In genomic region chr5:136799806-136800372, GRCh38 we compare ENCODE assay signal across 33 cellular contexts.
DNase-seq lines count a peak whose midpoint lies in the region; ATAC-seq, FAIRE-seq and TF ChIP-seq lines count a peak whose summit lies in the region.
"Had no signal": no experiment of that assay in that cellular context is flagged by ENCODE, and none has a peak within 500 bp of the region (broad histone marks: within the 10 kb centered on the region; RNA-seq: fewer than 3 reads in every experiment).

No MANE protein-coding gene starts in this region.

- in situ Hi-C loops in GM23248 (cut with MboI), result loop anchor here (10.0 to 25.0 kb wide), 2 partner anchors 512 to 705 kb away; no protein-coding TSS in a partner anchor

- no peak overlapping the region for H2AK5ac ChIP-seq in H1 (ENCODE audit: low read depth, low read length)
- H2AK5ac ChIP-seq in mesendoderm (ENCODE audit: low read length), result no peak overlapping the region

- H3K4ac ChIP-seq in H1 (replicated peaks; ENCODE audit: insufficient read length, low read depth, low read length) (no peak overlapping the region), mesendoderm (ENCODE audit: low read depth, low read length) (no peak overlapping the region)

- TF ChIP-seq EP300 in H1 (IDR thresholded peaks at IDR 0.05; ENCODE audit: borderline replicate concordance in 1 of 2, low read depth in 2 of 2, low read length in 2 of 2), result no peak

- TF ChIP-seq POLR2A in H1 (IDR thresholded peaks at IDR 0.05; ENCODE audit: control extremely low read depth in 1 of 2, low read depth in 2 of 2, low read length in 2 of 2) (no peak), spleen (IDR thresholded peaks at IDR 0.05) (no peak)

- no peaks in the 10 kb centered on the region for H3K9me3 ChIP-seq in GM23248 (ENCODE audit: low read depth)
- H3K9me3 ChIP-seq in H1 (ENCODE audit: insufficient read depth in 2 of 2, low read depth in 1 of 2, low read length in 1 of 2), result no peaks in the 10 kb centered on the region
- peaks cover 0 to 4% (median 0%) of the 10 kb centered on the region in 8 donors for H3K9me3 ChIP-seq in spleen
- H3K9me3 ChIP-seq: breast epithelium, neutrophil, Peyer's patch, right lobe of liver had no signal

- no peaks in the 10 kb centered on the region for H3K23me2 ChIP-seq in H1 (ENCODE audit: low read depth, low read length)

- H3K27ac ChIP-seq in GM23248 (no peak overlapping the region), H1 (ENCODE audit: low read depth, low read length) (no peak overlapping the region), mesendoderm (ENCODE audit: low read depth, low read length) (no peak overlapping the region), spleen (no peak overlapping the region)
- H3K27ac ChIP-seq: breast epithelium, neutrophil, Peyer's patch, right lobe of liver had no signal

- POLR2A ChIA-PET in H1 (lab: Charles Lee; ENCODE audit: partially characterized antibody), result no interaction called here

- no peaks in the 10 kb centered on the region for H3K9me2 ChIP-seq in GM23248 (ENCODE audit: insufficient read depth)

- no peak overlapping the region for H2BK15ac ChIP-seq in H1 (ENCODE audit: low read length)
- no peak overlapping the region for H2BK15ac ChIP-seq in mesendoderm (replicated peaks; ENCODE audit: low read depth)

- H3K27me3 ChIP-seq in GM23248 (replicated peaks; ENCODE audit: insufficient read depth) (no peaks in the 10 kb centered on the region), H1 (replicated peaks in 1 of 4; ENCODE audit: control insufficient read depth in 3 of 4, extremely low read depth in 1 of 4, insufficient read depth in 3 of 4, low read length in 3 of 4) (no peaks in the 10 kb centered on the region), mesendoderm (ENCODE audit: insufficient read depth, low read length, poor library complexity) (no peaks in the 10 kb centered on the region), spleen (replicated peaks in 1 of 7) (no peaks in the 10 kb centered on the region)
- H3K27me3 ChIP-seq: breast epithelium, neutrophil, Peyer's patch, right lobe of liver had no signal

- no peaks in the 10 kb centered on the region for H3K36me3 ChIP-seq in GM23248 (ENCODE audit: low read depth)
- no peaks in the 10 kb centered on the region for H3K36me3 ChIP-seq in H1 (ENCODE audit: control insufficient read depth in 2 of 4, insufficient read depth in 4 of 4, low read length in 3 of 4)
- no peaks in the 10 kb centered on the region for H3K36me3 ChIP-seq in mesendoderm (ENCODE audit: control insufficient read depth, insufficient read depth, low read length)
- no peaks in the 10 kb centered on the region for H3K36me3 ChIP-seq in spleen
- H3K36me3 ChIP-seq: breast epithelium, neutrophil, Peyer's patch, right lobe of liver had no signal

- H3K4me1 ChIP-seq in GM23248 (ENCODE audit: insufficient read depth) (peaks cover 12% of the 10 kb centered on the region), H1 (replicated peaks in 1 of 4; ENCODE audit: control insufficient read depth in 3 of 4, insufficient read depth in 4 of 4, low read length in 3 of 4) (no peaks in the 10 kb centered on the region), mesendoderm (ENCODE audit: control insufficient read depth, low read depth, low read length) (no peaks in the 10 kb centered on the region), spleen (no peaks in the 10 kb centered on the region)
- H3K4me1 ChIP-seq: breast epithelium, Peyer's patch, right lobe of liver had no signal

- H3K4me2 ChIP-seq in GM23248 (ENCODE audit: unreplicated experiment), result no peak overlapping the region
- H3K4me2 ChIP-seq in H1 (ENCODE audit: insufficient read depth in 1 of 2, low read depth in 2 of 2, low read length in 2 of 2), result no peak overlapping the region
- H3K4me2 ChIP-seq in mesendoderm (ENCODE audit: low read length), result no peak overlapping the region

- H3K79me2 ChIP-seq in GM23248 (ENCODE audit: insufficient read depth) (no peaks in the 10 kb centered on the region), H1 (ENCODE audit: control insufficient read depth in 1 of 2, insufficient read depth in 2 of 2, low read length in 2 of 2) (no peaks in the 10 kb centered on the region), mesendoderm (ENCODE audit: control insufficient read depth, insufficient read depth, low read length) (no peaks in the 10 kb centered on the region)

- no peaks in the 10 kb centered on the region for H3K79me1 ChIP-seq in H1 (ENCODE audit: low read depth, low read length)
- H3K79me1 ChIP-seq in mesendoderm (ENCODE audit: low read length), result no peaks in the 10 kb centered on the region

- H3K23ac ChIP-seq in H1 (ENCODE audit: insufficient read length) (no peak overlapping the region), mesendoderm (ENCODE audit: low read length) (no peak overlapping the region)

- TF ChIP-seq CTCF in H1 (IDR thresholded peaks at IDR 0.05; ENCODE audit: control extremely low read depth in 1 of 3, insufficient read depth in 1 of 3, low read depth in 1 of 3, low read length in 3 of 3), result peak; percentile 15 to 37 (median 25)
- no peak for TF ChIP-seq CTCF in spleen (IDR thresholded peaks at IDR 0.05 in 8 of 11, conservative IDR thresholded peaks at IDR 0.05 in 3 of 11)

- H3K56ac ChIP-seq in H1 (replicated peaks; ENCODE audit: insufficient read length, low read depth, low read length) (no peak overlapping the region), mesendoderm (ENCODE audit: low read length) (no peak overlapping the region)

- ATAC-seq in HG02870 (IDR thresholded peaks at IDR 0.05; ENCODE audit: unreplicated experiment), result no peak
- ATAC-seq: K562; left ventricle myocardium superior; naive thymus-derived CD4-positive, alpha-beta T cell; right lobe of liver had no signal

- H2BK120ac ChIP-seq in H1 (replicated peaks; ENCODE audit: low read depth, low read length), result no peak overlapping the region
- no peak overlapping the region for H2BK120ac ChIP-seq in mesendoderm (ENCODE audit: low read depth, low read length)

- peak; percentile 58 for DNase-seq in GM23248
- peak; percentile 20 for DNase-seq in LHCN-M2 (ENCODE audit: low read depth)
- no peak for DNase-seq in H1 (ENCODE audit: low read depth in 1 of 2, low spot score in 2 of 2)
- DNase-seq in mesendoderm, result peak; percentile 54
- no peak for DNase-seq in spleen
- no peak for DNase-seq in putamen (ENCODE audit: low spot score)
- no peak for DNase-seq in anterior cingulate cortex (lab: John Stamatoyannopoulos, UW)
- DNase-seq: activated CD4-positive, alpha-beta memory T cell treated with anti-CD3 and anti-CD28 coated beads, Interleukin-2, amount 10 ng/mL, durations not matched to agents 7 days and 5 days; activated CD4-positive, alpha-beta T cell treated with anti-CD3 and anti-CD28 coated beads for 1 hour; activated CD8-positive, alpha-beta memory T cell treated with anti-CD3 and anti-CD28 coated beads, Interleukin-2, amount 50 U/mL, for 4 hours; activated naive CD4-positive, alpha-beta T cell treated with anti-CD3 and anti-CD28 coated beads, Interleukin-2, amount 10 ng/mL, durations not matched to agents 7 days and 5 days; amniotic stem cell; C1 segment of cervical spinal cord; glutamatergic neuron; GOT3; islet precursor cell; left ventricle myocardium superior; naive thymus-derived CD4-positive, alpha-beta T cell; NCI-H1417; NCI-H2029 treated with DMSO at 0.1 percent for 48 hours; Peyer's patch; right lobe of liver; SIG-M5; stimulated activated CD4-positive, alpha-beta T cell treated with anti-CD3 and anti-CD28 coated beads, Interleukin-12 subunit alpha, Interleukin-12 subunit beta, amount 100 ng/mL, for 4 hours; stimulated activated CD4-positive, alpha-beta T cell treated with anti-CD3 and anti-CD28 coated beads, Interleukin-4, amount 100 ng/mL, for 24 hours; substantia nigra; trophoblast cell had no signal

- no peak overlapping the region for H2BK12ac ChIP-seq in H1 (ENCODE audit: low read depth, low read length)

- 13 to 28% methylated on average over 1 of the region's 1 CpG for whole genome bisulfite sequencing in GM23248 (ENCODE audit: low coverage in 1 of 2, low lambda C conversion rate in 2 of 2, missing lambda C conversion rate in 2 of 2), 2 experiments
- WGBS in H1 (ENCODE audit: extremely low coverage in 1 of 2, insufficient coverage in 1 of 2, insufficient read length in 1 of 2, insufficient replicate concordance in 2 of 2, low coverage in 1 of 2, low lambda C conversion rate in 2 of 2, missing lambda C conversion rate in 1 of 2), 2 experiments, result 91% methylated on average over 1 of the region's 1 CpG; no CpG with 5 or more reads in 1 of the 2 experiments
- WGBS in mesendoderm (ENCODE audit: extremely low coverage, insufficient coverage, low lambda C conversion rate), result no CpG with 5 or more reads among the region's 1 CpG
- WGBS in spleen, 5 donors, result 48 to 69% (median 61%) methylated on average over 1 of the region's 1 CpG

- H4K8ac ChIP-seq in H1 (ENCODE audit: extremely low read depth, insufficient read depth, low read length) (no peak overlapping the region), mesendoderm (ENCODE audit: low read depth, low read length) (no peak overlapping the region)

- no peak overlapping the region for H3K14ac ChIP-seq in H1 (ENCODE audit: insufficient read length)

- peaks cover 15% of the 10 kb centered on the region for H3F3A ChIP-seq in GM23248 (ENCODE audit: insufficient read depth)

- H2BK5ac ChIP-seq in H1 (ENCODE audit: low read depth, low read length) (0 out of 2 replicates have a peak overlapping the region, but pooled peaks have one; percentile 39), mesendoderm (ENCODE audit: low read length) (no peak overlapping the region)

- CTCF ChIA-PET in H1 (lab: Charles Lee; ENCODE audit: partially characterized antibody), result no interaction called here

- H4K20me1 ChIP-seq in GM23248 (ENCODE audit: insufficient read depth) (no peaks in the 10 kb centered on the region), H1 (replicated peaks in 1 of 2; ENCODE audit: control insufficient read depth in 1 of 2, insufficient read depth in 2 of 2, low read length in 2 of 2) (no peaks in the 10 kb centered on the region)

- no peak for FAIRE-seq in H1 (lab: Jason Lieb, UNC)
- FAIRE-seq: endothelial cell of umbilical vein, HTR-8/SVneo, K562 had no signal

- H4K5ac ChIP-seq in H1 (ENCODE audit: insufficient read length, low read depth, low read length), result no peak overlapping the region
- H4K5ac ChIP-seq in mesendoderm (ENCODE audit: low read length), result no peak overlapping the region

- no peak overlapping the region for H4K91ac ChIP-seq in H1 (replicated peaks; ENCODE audit: insufficient read length, low read length)

- peak; percentile 44 to 57; a peak in 3 of 4 replicates for TF ChIP-seq RAD21 in H1 (IDR thresholded peaks at IDR 0.05 in 1 of 2, conservative IDR thresholded peaks at IDR 0.05 in 1 of 2; ENCODE audit: low read depth in 2 of 2, low read length in 2 of 2)

- no peak overlapping the region for H2AFZ ChIP-seq in GM23248
- peak overlapping the region; percentile 67; the same call in 1 of the 2 replicates for H2AFZ ChIP-seq in H1 (ENCODE audit: low read length)

- no peak overlapping the region for H3K9ac ChIP-seq in GM23248
- no peak overlapping the region for H3K9ac ChIP-seq in H1 (replicated peaks in 1 of 4; ENCODE audit: extremely low read depth in 1 of 4, low read depth in 3 of 4, low read length in 3 of 4)
- H3K9ac ChIP-seq in mesendoderm (ENCODE audit: low read length), result no peak overlapping the region

- intact Hi-C loops in spleen (cut with DNase I; ENCODE audit: low total_unique reads), result no loop called here

- no peak overlapping the region for H2BK20ac ChIP-seq in H1 (ENCODE audit: low read length)

- H3K4me3 ChIP-seq in GM23248, result no peak overlapping the region
- no peak overlapping the region for H3K4me3 ChIP-seq in H1 (ENCODE audit: extremely low read depth in 1 of 4, insufficient read depth in 2 of 4, low read depth in 3 of 4, low read length in 4 of 4)
- H3K4me3 ChIP-seq in mesendoderm (ENCODE audit: low read length), result no peak overlapping the region
- no peak overlapping the region for H3K4me3 ChIP-seq in spleen
- H3K4me3 ChIP-seq: breast epithelium, K562, Peyer's patch, right lobe of liver had no signal

- H3K18ac ChIP-seq in H1 (ENCODE audit: extremely low read depth, low read length) (no peak overlapping the region), mesendoderm (ENCODE audit: low read length) (no peak overlapping the region)

Comparison
In these comparisons a context has a peak if more than half of its experiments do, and no peak if none do; other contexts are left out.
1. DNase-seq: peak in GM23248 (single experiment), LHCN-M2 (single experiment) and mesendoderm (single experiment); none in H1 (0 of 2), spleen (single experiment), putamen (single experiment) and anterior cingulate cortex (0 of 58).
2. CTCF ChIP-seq: peak in H1 (3 of 3); none in spleen (0 of 11).